ENCODE assay signal across 1 cellular context in the genomic region with DNA sequence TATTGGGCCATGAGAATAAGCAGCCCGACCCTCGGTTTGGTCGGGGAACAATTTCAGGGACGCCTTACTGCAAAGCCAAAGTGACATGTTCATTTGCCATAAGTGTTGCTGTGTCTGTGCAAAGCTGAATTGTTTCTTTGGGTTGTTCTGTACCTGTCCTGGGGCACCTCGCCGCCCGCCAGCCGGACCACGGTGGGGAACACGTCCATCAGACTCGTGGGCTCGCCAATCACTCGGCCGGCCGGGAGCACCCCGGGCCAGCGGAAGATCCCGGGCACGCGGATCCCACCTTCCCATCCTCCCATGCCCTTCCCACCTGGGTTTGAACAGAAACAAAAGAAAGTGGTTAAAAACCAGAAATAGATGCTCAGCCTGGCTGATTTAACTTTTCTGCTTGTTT. TPM values are rescaled to one million over a fixed set of nuclear protein-coding genes. Genes with fewer than 3 reads are reported as not detected.
"Had no signal": no experiment of that assay in that cellular context is flagged by ENCODE, and none has a peak within 500 bp of the region (broad histone marks: within the 10 kb centered on the region; RNA-seq: fewer than 3 reads in every experiment).

No MANE protein-coding gene starts in this region.

RNA-seq across cellular contexts. Expression of a gene that starts 8.8 kb away (rescaled TPM):
- total RNA-seq: G401 had no signal
